ENCODE assay signal across 9 cellular contexts in the genomic region with DNA sequence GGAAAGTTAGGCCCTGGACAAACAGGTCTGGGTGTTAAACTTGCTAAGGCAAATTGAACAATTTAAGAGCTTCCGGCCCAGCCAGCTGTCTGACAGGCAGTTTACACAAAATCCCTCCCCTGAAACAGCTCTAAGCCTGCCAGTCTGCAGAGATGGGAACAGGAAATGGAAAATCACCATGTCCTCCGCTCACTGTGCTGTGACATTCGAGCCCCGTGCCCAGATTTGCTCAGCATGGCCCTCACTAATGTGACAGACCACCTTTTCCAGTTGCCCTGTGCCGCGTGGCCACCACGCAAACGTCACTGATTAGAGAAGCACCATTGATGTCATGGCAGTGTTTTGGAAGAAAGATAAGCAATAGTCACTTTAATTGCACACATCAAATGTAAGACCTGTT. TPM values are rescaled to one million over a fixed set of nuclear protein-coding genes. Genes with fewer than 3 reads are reported as not detected.
A peak's percentile ranks its signal among the peaks of the same experiment; 100 is the strongest.
DNase-seq lines count a peak whose midpoint lies in the region; ATAC-seq and TF ChIP-seq lines count a peak whose summit lies in the region.
"Had no signal": no experiment of that assay in that cellular context is flagged by ENCODE, and none has a peak within 500 bp of the region (broad histone marks: within the 10 kb centered on the region; RNA-seq: fewer than 3 reads in every experiment).

No MANE protein-coding gene starts in this region.

- H3K27me3 Mint-ChIP-seq in chondrocyte (ENCODE audit: low read depth) (no peaks in the 10 kb centered on the region), nephron progenitor cell (ENCODE audit: low read depth, poor library complexity) (no peaks in the 10 kb centered on the region)
- peaks cover 6 to 7% of the 10 kb centered on the region in 2 donors for H3K27me3 Mint-ChIP-seq in CD4-positive, alpha-beta memory T cell

- H3K4me1 ChIP-seq in IMR-90 (ENCODE audit: control insufficient read depth, insufficient read depth, low read length): peaks cover 15% of the 10 kb centered on the region
- H3K4me1 ChIP-seq in CD4-positive, alpha-beta memory T cell (ENCODE audit: insufficient read depth, low read length): no peaks in the 10 kb centered on the region

- no peak overlapping the region for H3K23ac ChIP-seq in IMR-90 (ENCODE audit: low read depth, low read length)

- H3K27ac ChIP-seq in IMR-90 (ENCODE audit: insufficient read depth, low read length): no peak overlapping the region
- no peak overlapping the region for H3K27ac ChIP-seq in CD4-positive, alpha-beta memory T cell (ENCODE audit: low read depth, low read length)

- no peak overlapping the region for H2BK20ac ChIP-seq in IMR-90 (ENCODE audit: low read depth, low read length)

- no peak overlapping the region; the same call in 1 of the 2 replicates for H3K14ac ChIP-seq in IMR-90 (replicated peaks; ENCODE audit: low read depth, low read length)

- no peaks in the 10 kb centered on the region for H4K20me1 ChIP-seq in IMR-90 (ENCODE audit: insufficient read depth, low read length)

- no peak overlapping the region; the same call in 1 of the 2 replicates for H4K5ac ChIP-seq in IMR-90 (ENCODE audit: low read depth, low read length)

- in situ Hi-C loops in IMR-90 (cut with MboI; ENCODE audit: low sequenced_read_pairs): no loop called here

- no peak overlapping the region for H3K18ac ChIP-seq in IMR-90 (ENCODE audit: low read depth, low read length)

- H3K4me3 ChIP-seq in IMR-90 (ENCODE audit: insufficient read depth, low read depth, low read length): no peak overlapping the region
- H3K4me3 ChIP-seq in CD4-positive, alpha-beta memory T cell (ENCODE audit: low read length in 2 of 2): no peak overlapping the region

- H3K4ac ChIP-seq in IMR-90 (ENCODE audit: low read depth, low read length): no peak overlapping the region

- no peak for TF ChIP-seq RAD21 in IMR-90 (IDR thresholded peaks at IDR 0.05; ENCODE audit: low read length)

- H4K91ac ChIP-seq in IMR-90 (ENCODE audit: insufficient read depth, low read depth, low read length): no peak overlapping the region

- no peak overlapping the region for H2BK5ac ChIP-seq in IMR-90 (ENCODE audit: low read depth, low read length, poor library complexity, severe bottlenecking)

- H3K36me3 ChIP-seq in IMR-90 (ENCODE audit: control insufficient read depth, insufficient read depth, low read length): peaks cover 2% of the 10 kb centered on the region; the same call in 1 of the 2 replicates
- H3K36me3 ChIP-seq in CD4-positive, alpha-beta memory T cell (ENCODE audit: insufficient read depth, low read length): no peaks in the 10 kb centered on the region

- H3K9me3 Mint-ChIP-seq in chondrocyte (ENCODE audit: low read depth) (no peaks in the 10 kb centered on the region), nephron progenitor cell (no peaks in the 10 kb centered on the region)
- no peaks in the 10 kb centered on the region for H3K9me3 Mint-ChIP-seq in CD4-positive, alpha-beta memory T cell

- no TSS peak for BruUV-seq in IMR-90 (replicated peaks; lab: Mats Ljungman, UMichigan)

- no peak overlapping the region for H2BK15ac ChIP-seq in IMR-90 (ENCODE audit: low read depth, low read length)

- dilution Hi-C loops in IMR-90 (cut with HindIII; ENCODE audit: low sequenced_read_pairs, unreplicated experiment): no loop called here

- TF ChIP-seq POLR2A in IMR-90 (IDR thresholded peaks at IDR 0.05; ENCODE audit: low read depth, low read length): no peak

- H2AFZ ChIP-seq in IMR-90 (replicated peaks; ENCODE audit: low read length, poor library complexity): no peak overlapping the region

- H3K56ac ChIP-seq in IMR-90 (ENCODE audit: extremely low read depth, insufficient read depth, low read length): no peak overlapping the region

- H3K36me3 Mint-ChIP-seq in chondrocyte (ENCODE audit: low read depth) (peaks cover 4% of the 10 kb centered on the region), nephron progenitor cell (ENCODE audit: low read depth) (peaks cover 40% of the 10 kb centered on the region)
- H3K36me3 Mint-ChIP-seq in CD4-positive, alpha-beta memory T cell: no peaks in the 10 kb centered on the region

- H3K4me3 Mint-ChIP-seq in chondrocyte (ENCODE audit: unreplicated experiment) (peak overlapping the region; percentile 29), nephron progenitor cell (peak overlapping the region; percentile 65)
- H3K4me3 Mint-ChIP-seq in CD4-positive, alpha-beta memory T cell: no peak overlapping the region

- H3K9me1 ChIP-seq in IMR-90 (ENCODE audit: insufficient read depth, low read length): peaks cover 10% of the 10 kb centered on the region

- POLR2A ChIA-PET in IMR-90 (lab: Charles Lee; ENCODE audit: unreplicated experiment): no interaction called here
- POLR2A ChIA-PET in CD4-positive, alpha-beta memory T cell (lab: Charles Lee; ENCODE audit: partially characterized antibody): no interaction called here

- no peak overlapping the region for H3K9ac ChIP-seq in IMR-90 (ENCODE audit: low read depth, low read length)

- DNase-seq in IMR-90: no peak
- DNase-seq in chondrocyte (ENCODE audit: low spot score): no peak
- DNase-seq in nephron progenitor cell: peak; percentile 44
- no peak for DNase-seq in NK-92 (lab: John Stamatoyannopoulos, UW; ENCODE audit: unreplicated experiment)
- no peak for DNase-seq in superior temporal gyrus (ENCODE audit: extremely low spot score)
- no peak for DNase-seq in activated CD8-positive, alpha-beta memory T cell treated with anti-CD3 and anti-CD28 coated beads for 24 hours
- DNase-seq in CD4-positive, alpha-beta memory T cell: no peak

- H2AK5ac ChIP-seq in IMR-90 (ENCODE audit: low read depth, low read length): 0 out of 2 replicates have a peak overlapping the region, but pooled peaks have one; percentile 12

- no CpG with 5 or more reads among the region's 8 CpGs for WGBS in IMR-90 (ENCODE audit: extremely low coverage in 2 of 2, insufficient read length in 1 of 2), 2 experiments

- H4K8ac ChIP-seq in IMR-90 (ENCODE audit: low read depth in 2 of 2, low read length in 2 of 2): peak overlapping the region in 1 of 2 experiments; percentile 69; a peak in 2 of 4 replicates

- H3K4me2 ChIP-seq in IMR-90 (ENCODE audit: low read depth, low read length): no peak overlapping the region

- peaks cover 28% of the 10 kb centered on the region for H3K4me1 Mint-ChIP-seq in chondrocyte (ENCODE audit: low read depth)
- peaks cover 71% of the 10 kb centered on the region for H3K4me1 Mint-ChIP-seq in nephron progenitor cell
- H3K4me1 Mint-ChIP-seq in CD4-positive, alpha-beta memory T cell: peaks cover 0 to 4% (median 2%) of the 10 kb centered on the region in 4 donors

- no peak overlapping the region for H2BK120ac ChIP-seq in IMR-90 (ENCODE audit: low read depth, low read length)

- H3K27me3 ChIP-seq in IMR-90 (ENCODE audit: control insufficient read depth, insufficient read depth, low read length): no peaks in the 10 kb centered on the region
- H3K27me3 ChIP-seq in CD4-positive, alpha-beta memory T cell (ENCODE audit: insufficient read depth, low read length): no peaks in the 10 kb centered on the region

- CTCF ChIA-PET in IMR-90 (lab: Yijun Ruan, JAX): no interaction called here
- CTCF ChIA-PET in CD4-positive, alpha-beta memory T cell (lab: Charles Lee; ENCODE audit: partially characterized antibody): no interaction called here

- ATAC-seq in GM18519 (IDR thresholded peaks at IDR 0.05; ENCODE audit: low FRiP score, unreplicated experiment) (peak; percentile 55), IMR-90 (ENCODE audit: low read depth) (no peak)

- no peak for TF ChIP-seq CTCF in IMR-90 (conservative IDR thresholded peaks at IDR 0.05; ENCODE audit: low read depth, low read length)
- no peak for TF ChIP-seq CTCF in chondrocyte (IDR thresholded peaks at IDR 0.05)
- TF ChIP-seq CTCF in nephron progenitor cell (IDR thresholded peaks at IDR 0.05): no peak

- H3K27ac Mint-ChIP-seq in chondrocyte (ENCODE audit: unreplicated experiment) (peak overlapping the region; percentile 87), nephron progenitor cell (peak overlapping the region; percentile 99)
- peak overlapping the region in 1 of 7 donors; percentile 4 for H3K27ac Mint-ChIP-seq in CD4-positive, alpha-beta memory T cell

- H3K9me3 ChIP-seq in IMR-90 (ENCODE audit: control insufficient read depth, insufficient read depth, low read length): no peaks in the 10 kb centered on the region
- no peaks in the 10 kb centered on the region for H3K9me3 ChIP-seq in CD4-positive, alpha-beta memory T cell (ENCODE audit: control insufficient read depth in 1 of 2, low read length in 2 of 2)

- H2AK9ac ChIP-seq in IMR-90 (replicated peaks; ENCODE audit: low read depth, low read length, poor library complexity): no peak overlapping the region

- intact Hi-C loops in IMR-90 (cut with micrococcal nuclease): no loop called here
- intact Hi-C loops in CD4-positive, alpha-beta memory T cell (cut with micrococcal nuclease): no loop called here

- H3K79me1 ChIP-seq in IMR-90 (ENCODE audit: low read depth in 1 of 2, low read length in 2 of 2): peaks cover 0 to 11% of the 10 kb centered on the region in 2 experiments; a peak in 1 of 4 replicates

TF ChIP-seq in IMR-90, 13 proteins besides CTCF, POLR2A, EP300 and RAD21 (continues in another document):
- TF ChIP-seq MXI1 (IDR thresholded peaks at IDR 0.05; ENCODE audit: borderline replicate concordance, low read depth, low read length): no peak
- no peak for TF ChIP-seq FOS (IDR thresholded peaks at IDR 0.05; ENCODE audit: low read depth, low read length)
- TF ChIP-seq CEBPB (IDR thresholded peaks at IDR 0.05; ENCODE audit: low read depth, low read length): no peak
- TF ChIP-seq RFX5 (IDR thresholded peaks at IDR 0.05; ENCODE audit: low read depth, low read length): no peak
- no peak for TF ChIP-seq BHLHE40 (IDR thresholded peaks at IDR 0.05; ENCODE audit: low read depth, low read length)
- TF ChIP-seq CHD1 (IDR thresholded peaks at IDR 0.05; ENCODE audit: low read depth, low read length): no peak
- TF ChIP-seq MAFK (IDR thresholded peaks at IDR 0.05; ENCODE audit: low read depth, low read length): no peak

RNA-seq across cellular contexts. Expression of a gene that starts 41.0 kb away (rescaled TPM):
- total RNA-seq in IMR-90 (2012; rRNA removed): 2.0 and 2.8 TPM in 2 replicates
- 3.8 and 5.3 TPM in 2 replicates for polyA plus RNA-seq in IMR-90 (2012; rRNA removed)
- polyA plus RNA-seq in IMR-90 (2012; cell fraction: cytosol; rRNA removed): 2.4 and 3.1 TPM in 2 replicates
- polyA plus RNA-seq in IMR-90 (2012; cell fraction: nucleus; rRNA removed; ENCODE audit: low replicate concordance): 2.2 and 2.7 TPM in 2 replicates
- total RNA-seq in chondrocyte: 4.7 to 11.4 TPM (median 10.0 TPM) in 3 replicates
- total RNA-seq in CD4-positive, alpha-beta memory T cell: not detected
- polyA plus RNA-seq in CD4-positive, alpha-beta memory T cell: not detected
- total RNA-seq: T-helper 2 cell treated with Interferon-gamma antibody and Interleukin-4, amounts not matched to agents 100 ng/mL and 5 ng/mL, for 36 hours had no signal

RNA-seq across cellular contexts. Expression of a gene that starts 42.1 kb away (rescaled TPM):
- total RNA-seq in IMR-90 (2012; rRNA removed): not detected in 2 replicates
- not detected in 2 replicates for polyA plus RNA-seq in IMR-90 (2012; rRNA removed)
- polyA plus RNA-seq in IMR-90 (2012; cell fraction: cytosol; rRNA removed): not detected in 2 replicates
- polyA plus RNA-seq in IMR-90 (2012; cell fraction: nucleus; rRNA removed; ENCODE audit: low replicate concordance): not detected in 2 replicates
- total RNA-seq in chondrocyte: not detected in 3 replicates
- not detected for total RNA-seq in CD4-positive, alpha-beta memory T cell
- not detected for polyA plus RNA-seq in CD4-positive, alpha-beta memory T cell
- total RNA-seq: T-helper 2 cell treated with Interferon-gamma antibody and Interleukin-4, amounts not matched to agents 100 ng/mL and 5 ng/mL, for 36 hours had no signal

Comparison
In these comparisons a context has a peak if more than half of its experiments do, and no peak if none do; other contexts are left out.
1. H3K4me3 Mint-ChIP-seq: peak in chondrocyte (single experiment) and nephron progenitor cell (single experiment); none in CD4-positive, alpha-beta memory T cell (0 of 8).